9 cellular contexts compared by ENCODE assay signal in the genomic region with DNA sequence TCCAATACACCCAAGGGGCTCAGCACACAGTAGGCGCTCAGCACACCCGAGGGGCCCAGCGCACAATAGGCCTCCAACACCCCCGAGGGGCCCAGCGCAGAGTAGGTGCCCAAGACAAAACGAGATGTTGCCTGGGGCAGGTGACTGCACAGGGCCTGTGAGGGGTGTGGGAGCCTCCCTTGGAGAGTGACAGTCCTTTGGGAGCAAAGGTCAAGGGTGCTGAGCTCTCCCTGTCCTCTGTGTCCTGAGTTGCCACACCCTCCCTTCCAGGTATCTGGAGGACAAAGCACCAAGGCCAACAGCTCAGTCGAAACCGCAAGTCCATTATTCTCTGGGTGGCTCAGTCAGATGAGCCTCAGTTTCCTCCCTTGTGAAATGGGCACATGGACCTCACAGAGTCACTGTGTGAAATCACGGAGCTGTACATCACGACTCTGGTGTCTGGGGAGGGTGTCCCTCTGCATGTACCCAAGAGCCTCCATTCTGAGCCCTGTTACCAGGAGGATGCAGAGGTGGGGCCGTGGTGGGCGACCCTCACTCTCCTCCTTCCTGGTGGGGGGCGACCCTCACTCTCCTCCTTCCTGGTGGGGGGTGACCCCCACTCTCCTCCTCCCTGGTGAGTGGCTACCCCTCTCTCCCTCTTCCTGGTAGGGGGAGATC.
A peak's percentile ranks its signal among the peaks of the same experiment; 100 is the strongest.
DNase-seq lines count a peak whose midpoint lies in the region; ATAC-seq and FAIRE-seq lines count a peak whose summit lies in the region.
"Had no signal": no experiment of that assay in that cellular context is flagged by ENCODE, and none has a peak within 500 bp of the region (broad histone marks: within the 10 kb centered on the region; RNA-seq: fewer than 3 reads in every experiment).

No MANE protein-coding gene starts in this region.

- intact Hi-C loops in Right ventricle myocardium superior (cut with DNase I) = no loop called here
- intact Hi-C loops in left ventricle myocardium superior (cut with micrococcal nuclease) = no loop called here

- ATAC-seq in Right ventricle myocardium superior (ENCODE audit: poor library complexity) (no peak), left ventricle myocardium superior (no peak)

- peak; percentile 32 for FAIRE-seq in urothelium cell line (lab: Jason Lieb, UNC)

- DNase-seq in Right ventricle myocardium superior (peak; percentile 25), left ventricle myocardium superior (no peak), RPMI7951 (ENCODE audit: low read depth) (peak; percentile 17), kidney tubule cell (ENCODE audit: low spot score) (peak; percentile 7), urothelium cell line (ENCODE audit: low spot score) (no peak), NCI-H524 treated with DMSO at 0.1 percent for 48 hours (lab: John Stamatoyannopoulos, UW) (no peak), T1000 (lab: John Stamatoyannopoulos, UW) (no peak)
- no peak for DNase-seq in activated T-cell treated with anti-CD3 and anti-CD28 coated beads, Interleukin-2, amount 50 U/mL, for 1 hour
- DNase-seq: NCI-H510A had no signal

Comparison
In these comparisons a context has a peak if more than half of its experiments do, and no peak if none do; other contexts are left out.
1. DNase-seq: peak in Right ventricle myocardium superior (single experiment), RPMI7951 (single experiment) and kidney tubule cell (single experiment); none in left ventricle myocardium superior (single experiment), urothelium cell line (single experiment), NCI-H524 treated with DMSO at 0.1 percent for 48 hours (single experiment), T1000 (single experiment) and activated T-cell treated with anti-CD3 and anti-CD28 coated beads, Interleukin-2, amount 50 U/mL, for 1 hour (single experiment).